23 cellular contexts compared by ENCODE assay signal in the genomic region with DNA sequence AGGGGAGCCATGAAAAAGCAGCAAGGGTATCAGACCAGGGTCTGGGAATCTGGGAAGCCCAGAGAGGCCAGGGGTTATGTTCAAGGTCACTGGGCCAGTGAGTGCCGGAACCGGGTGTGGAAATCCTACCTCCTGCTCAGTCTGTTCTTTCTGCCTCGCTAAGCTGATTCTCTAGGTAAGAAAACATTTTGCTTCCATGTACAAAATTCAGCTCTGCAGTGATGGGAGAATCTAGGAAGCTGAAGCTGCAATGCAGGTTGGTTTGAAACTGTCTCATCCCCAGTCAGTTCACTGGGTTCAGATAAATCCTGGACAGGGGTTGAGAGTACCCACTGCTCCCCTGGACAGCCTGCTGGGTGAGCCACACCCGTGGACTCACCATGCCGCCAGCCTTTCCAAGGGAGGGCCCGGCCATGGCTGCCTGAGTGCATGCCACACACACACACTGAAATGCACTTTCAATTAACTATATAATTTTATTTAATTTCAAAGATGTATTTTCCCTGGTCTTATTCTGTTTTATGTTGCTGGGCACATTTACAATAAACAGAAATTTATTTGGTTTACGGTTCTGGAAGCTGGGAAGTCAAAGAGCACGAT.
DNase-seq lines count a peak whose midpoint lies in the region; FAIRE-seq and TF ChIP-seq lines count a peak whose summit lies in the region.
"Had no signal": no experiment of that assay in that cellular context is flagged by ENCODE, and none has a peak within 500 bp of the region (broad histone marks: within the 10 kb centered on the region; RNA-seq: fewer than 3 reads in every experiment).

No MANE protein-coding gene starts in this region.

- peaks cover 0 to 14% of the 10 kb centered on the region in 2 donors for H3K4me1 ChIP-seq in thyroid gland

- FAIRE-seq in HTR-8/SVneo (lab: Jason Lieb, UNC): no peak
- FAIRE-seq: G401.6, GM19239, RCC 7860 had no signal

- H3K27ac ChIP-seq in thyroid gland: peak overlapping the region in 1 of 3 donors; percentile 24
- H3K27ac ChIP-seq: BLaER1 treated with 17β-estradiol and CSF1 and Interleukin-3, amounts not matched to agents 10 nM and 100 nM; HL-60; SJCRH30 had no signal

- WGBS in thyroid gland, 2 donors: 62 to 66% methylated on average over 8 of the region's 8 CpGs

- no peaks in the 10 kb centered on the region for H3K9me3 ChIP-seq in thyroid gland
- H3K9me3 ChIP-seq: BLaER1 treated with 17β-estradiol and CSF1 and Interleukin-3, amounts not matched to agents 10 nM and 100 nM; SJCRH30 had no signal

- no peak for TF ChIP-seq CTCF in thyroid gland (IDR thresholded peaks at IDR 0.05)

- intact Hi-C loops in thyroid gland (cut with DNase I): no loop called here

- DNase-seq in activated effector memory CD4-positive, alpha-beta T cell treated with anti-CD3 and anti-CD28 coated beads, Interleukin-2, amount 50 U/mL, for 16 hours: peak; percentile 36
- no peak for DNase-seq in activated effector memory CD4-positive, alpha-beta T cell treated with Interleukin-2 at 50 U/mL for 16 hours
- DNase-seq in cerebellar cortex (ENCODE audit: low spot score) (peak; percentile 47), mesenteric fat pad (ENCODE audit: low spot score) (peak; percentile 43), thyroid gland (peak; percentile 45 to 46), HTR-8/SVneo (ENCODE audit: insufficient read length, low spot score) (no peak)
- no peak for DNase-seq in activated CD4-positive, CD25-positive, alpha-beta regulatory T cell treated with anti-CD3 and anti-CD28 coated beads, Interleukin-2, amount 50 U/mL, for 72 hours
- DNase-seq: 8988T; CD4-positive, alpha-beta memory T cell; GOT3; HCEC 1CT; KG1; NCI-H1092 treated with DMSO at 0.1 percent for 48 hours; NCI-H146; NCI-H2029 treated with DMSO at 0.1 percent for 48 hours; NCI-H526; OCI-M1; SJCRH30 had no signal

- H3K4me3 ChIP-seq in thyroid gland (replicated peaks in 1 of 3): no peak overlapping the region
- H3K4me3 ChIP-seq: BLaER1 treated with 17β-estradiol and CSF1 and Interleukin-3, amounts not matched to agents 10 nM and 100 nM; SJCRH30 had no signal

- TF ChIP-seq POLR2A in thyroid gland (IDR thresholded peaks at IDR 0.05): no peak

- H3K36me3 ChIP-seq in thyroid gland: no peaks in the 10 kb centered on the region
- H3K36me3 ChIP-seq: BLaER1 treated with 17β-estradiol and CSF1 and Interleukin-3, amounts not matched to agents 10 nM and 100 nM; SJCRH30 had no signal

- no peaks in the 10 kb centered on the region for H3K27me3 ChIP-seq in thyroid gland
- H3K27me3 ChIP-seq: BLaER1 treated with 17β-estradiol and CSF1 and Interleukin-3, amounts not matched to agents 10 nM and 100 nM had no signal

Comparison
In these comparisons a context has a peak if more than half of its experiments do, and no peak if none do; other contexts are left out.
1. DNase-seq: peak in activated effector memory CD4-positive, alpha-beta T cell treated with anti-CD3 and anti-CD28 coated beads, Interleukin-2, amount 50 U/mL, for 16 hours (single experiment), cerebellar cortex (single experiment), mesenteric fat pad (single experiment) and thyroid gland (2 of 2); none in activated effector memory CD4-positive, alpha-beta T cell treated with Interleukin-2 at 50 U/mL for 16 hours (single experiment), activated CD4-positive, CD25-positive, alpha-beta regulatory T cell treated with anti-CD3 and anti-CD28 coated beads, Interleukin-2, amount 50 U/mL, for 72 hours (single experiment) and HTR-8/SVneo (single experiment).